Comparison of ENCODE assay signal across 32 cellular contexts in genomic region chr18:35733419-35733818, GRCh38.
"Had no signal": no experiment of that assay in that cellular context is flagged by ENCODE, and none has a peak within 500 bp of the region (broad histone marks: within the 10 kb centered on the region; RNA-seq: fewer than 3 reads in every experiment).

No MANE protein-coding gene starts in this region.

- H3K4me3 Mint-ChIP-seq: activated CD4-positive, alpha-beta memory T cell treated with anti-CD3 and anti-CD28 coated beads for 36 hours; activated CD4-positive, alpha-beta T cell treated with anti-CD3 and anti-CD28 coated beads for 36 hours; activated CD4-positive, alpha-beta T cell treated with anti-CD3 and anti-CD28 coated beads, Interleukin-2, amount 10 ng/mL, durations not matched to agents 24 days and 14 days; activated CD8-positive, alpha-beta memory T cell treated with anti-CD3 and anti-CD28 coated beads, Interleukin-2, amount 10 ng/mL, durations not matched to agents 7 days and 5 days; activated CD8-positive, alpha-beta T cell treated with anti-CD3 and anti-CD28 coated beads, Interleukin-2, amount 10 ng/mL, durations not matched to agents 7 days and 5 days; activated naive CD4-positive, alpha-beta T cell treated with anti-CD3 and anti-CD28 coated beads for 36 hours; activated naive CD4-positive, alpha-beta T cell treated with anti-CD3 and anti-CD28 coated beads, Interleukin-2, amount 50 U/mL, for 24 hours; activated naive CD8-positive, alpha-beta T cell treated with anti-CD3 and anti-CD28 coated beads for 36 hours; activated naive CD8-positive, alpha-beta T cell treated with anti-CD3 and anti-CD28 coated beads, Interleukin-2, amount 50 U/mL, for 24 hours; activated T-helper 1 cell treated with anti-CD3 and anti-CD28 coated beads, Interleukin-12 subunit alpha, Interleukin-12 subunit beta, Interleukin-2, Interleukin-4 antibody, amounts not matched to agents 30 ng/mL and 10 ng/mL and 1 ng/mL, durations not matched to agents 14 hours and 24 hours and 36 hours; T-helper 17 cell; T-helper 2 cell treated with Interferon-gamma antibody and Interleukin-4, amounts not matched to agents 5 μg/mL and 100 μg/mL, for 36 hours had no signal

- DNase-seq: activated CD4-positive, alpha-beta memory T cell treated with anti-CD3 and anti-CD28 coated beads for 36 hours; activated CD4-positive, alpha-beta T cell treated with anti-CD3 and anti-CD28 coated beads for 36 hours; activated CD4-positive, alpha-beta T cell treated with anti-CD3 and anti-CD28 coated beads, Interleukin-2, amount 10 ng/mL, durations not matched to agents 24 days and 14 days; activated CD4-positive, CD25-positive, alpha-beta regulatory T cell; activated CD4-positive, CD25-positive, alpha-beta regulatory T cell treated with anti-CD3 and anti-CD28 coated beads, Interleukin-2, amount 50 U/mL, for 72 hours; activated CD8-positive, alpha-beta memory T cell treated with anti-CD3 and anti-CD28 coated beads, Interleukin-2, amount 10 ng/mL, durations not matched to agents 7 days and 5 days; activated CD8-positive, alpha-beta memory T cell treated with anti-CD3 and anti-CD28 coated beads, Interleukin-2, amount 50 U/mL, for 4 hours; activated CD8-positive, alpha-beta T cell treated with anti-CD3 and anti-CD28 coated beads, Interleukin-2, amount 10 ng/mL, durations not matched to agents 7 days and 5 days; activated effector memory CD4-positive, alpha-beta T cell treated with anti-CD3 and anti-CD28 coated beads, Interleukin-2, amount 50 U/mL, for 16 hours; activated naive CD4-positive, alpha-beta T cell treated with anti-CD3 and anti-CD28 coated beads for 36 hours; activated naive CD8-positive, alpha-beta T cell treated with anti-CD3 and anti-CD28 coated beads for 36 hours; activated naive CD8-positive, alpha-beta T cell treated with anti-CD3 and anti-CD28 coated beads, Interleukin-2, amount 50 U/mL, for 24 hours; activated T-cell treated with anti-CD3 and anti-CD28 coated beads, Interleukin-2, amount 50 U/mL, for 1 hour; activated T-cell treated with anti-CD3 and anti-CD28 coated beads, Interleukin-2, amount 50 U/mL, for 48 hours; adrenal gland; amygdala; aorta; body of pancreas; central memory CD4-positive, alpha-beta T cell; cerebellar nuclear complex; colonic mucosa; effector CD8-positive, alpha-beta T cell; glutamatergic neuron; T-helper 1 cell; T-helper 17 cell; T1000 had no signal

- ATAC-seq: activated CD4-positive, alpha-beta T cell treated with anti-CD3 and anti-CD28 coated beads for 36 hours; activated CD8-positive, alpha-beta memory T cell treated with anti-CD3 and anti-CD28 coated beads, Interleukin-2, amount 10 ng/mL, durations not matched to agents 7 days and 5 days; activated CD8-positive, alpha-beta T cell treated with anti-CD3 and anti-CD28 coated beads, Interleukin-2, amount 10 ng/mL, durations not matched to agents 7 days and 5 days; activated naive CD8-positive, alpha-beta T cell treated with anti-CD3 and anti-CD28 coated beads, Interleukin-2, amount 50 U/mL, for 24 hours; body of pancreas; esophagus mucosa; T-helper 17 cell had no signal

- H3K27me3 ChIP-seq: adrenal gland, body of pancreas, colonic mucosa had no signal

- H3K9me3 ChIP-seq: adrenal gland, body of pancreas, colonic mucosa had no signal

- H3K4me1 ChIP-seq: body of pancreas, colonic mucosa had no signal

- FAIRE-seq: frontal cortex had no signal

- H3K27ac Mint-ChIP-seq: activated CD4-positive, alpha-beta memory T cell treated with anti-CD3 and anti-CD28 coated beads for 36 hours; activated CD4-positive, alpha-beta T cell treated with anti-CD3 and anti-CD28 coated beads for 36 hours; activated CD4-positive, alpha-beta T cell treated with anti-CD3 and anti-CD28 coated beads, Interleukin-2, amount 10 ng/mL, durations not matched to agents 24 days and 14 days; activated CD8-positive, alpha-beta memory T cell treated with anti-CD3 and anti-CD28 coated beads, Interleukin-2, amount 10 ng/mL, durations not matched to agents 7 days and 5 days; activated CD8-positive, alpha-beta T cell treated with anti-CD3 and anti-CD28 coated beads, Interleukin-2, amount 10 ng/mL, durations not matched to agents 7 days and 5 days; activated naive CD4-positive, alpha-beta T cell treated with anti-CD3 and anti-CD28 coated beads for 36 hours; activated naive CD4-positive, alpha-beta T cell treated with anti-CD3 and anti-CD28 coated beads, Interleukin-2, amount 50 U/mL, for 24 hours; activated naive CD8-positive, alpha-beta T cell treated with anti-CD3 and anti-CD28 coated beads for 36 hours; activated naive CD8-positive, alpha-beta T cell treated with anti-CD3 and anti-CD28 coated beads, Interleukin-2, amount 50 U/mL, for 24 hours; activated T-helper 1 cell treated with anti-CD3 and anti-CD28 coated beads, Interleukin-12 subunit alpha, Interleukin-12 subunit beta, Interleukin-2, Interleukin-4 antibody, amounts not matched to agents 30 ng/mL and 10 ng/mL and 1 ng/mL, durations not matched to agents 14 hours and 24 hours and 36 hours; activated T-helper 2 cell treated with anti-CD3 and anti-CD28 coated beads, Interferon-gamma antibody, Interleukin-2, Interleukin-4, amounts not matched to agents 10 μg/mL and 5 μg/mL and 100 μg/mL, durations not matched to agents 14 hours and 24 hours and 36 hours; T-helper 17 cell; T-helper 2 cell treated with Interferon-gamma antibody and Interleukin-4, amounts not matched to agents 5 μg/mL and 100 μg/mL, for 36 hours had no signal

- H3K27me3 Mint-ChIP-seq: activated naive CD8-positive, alpha-beta T cell treated with anti-CD3 and anti-CD28 coated beads for 36 hours had no signal

- H3K36me3 ChIP-seq: adrenal gland, colonic mucosa had no signal

- H3K36me3 Mint-ChIP-seq: activated CD4-positive, alpha-beta memory T cell treated with anti-CD3 and anti-CD28 coated beads for 36 hours; activated CD8-positive, alpha-beta memory T cell treated with anti-CD3 and anti-CD28 coated beads, Interleukin-2, amount 10 ng/mL, durations not matched to agents 7 days and 5 days; activated naive CD4-positive, alpha-beta T cell treated with anti-CD3 and anti-CD28 coated beads, Interleukin-2, amount 50 U/mL, for 24 hours; activated naive CD8-positive, alpha-beta T cell treated with anti-CD3 and anti-CD28 coated beads for 36 hours had no signal

- H3K27ac ChIP-seq: adrenal gland, body of pancreas, colonic mucosa had no signal

- H3K4me3 ChIP-seq: adrenal gland, body of pancreas, colonic mucosa had no signal

- H3K4me1 Mint-ChIP-seq: activated CD4-positive, alpha-beta T cell treated with anti-CD3 and anti-CD28 coated beads for 36 hours; activated CD4-positive, alpha-beta T cell treated with anti-CD3 and anti-CD28 coated beads, Interleukin-2, amount 10 ng/mL, durations not matched to agents 24 days and 14 days; activated CD8-positive, alpha-beta memory T cell treated with anti-CD3 and anti-CD28 coated beads, Interleukin-2, amount 10 ng/mL, durations not matched to agents 7 days and 5 days; activated naive CD4-positive, alpha-beta T cell treated with anti-CD3 and anti-CD28 coated beads, Interleukin-2, amount 50 U/mL, for 24 hours; activated naive CD8-positive, alpha-beta T cell treated with anti-CD3 and anti-CD28 coated beads for 36 hours; activated naive CD8-positive, alpha-beta T cell treated with anti-CD3 and anti-CD28 coated beads, Interleukin-2, amount 50 U/mL, for 24 hours; T-helper 17 cell had no signal
